Comparison of ENCODE assay signal across 1 cellular context in the genomic region with DNA sequence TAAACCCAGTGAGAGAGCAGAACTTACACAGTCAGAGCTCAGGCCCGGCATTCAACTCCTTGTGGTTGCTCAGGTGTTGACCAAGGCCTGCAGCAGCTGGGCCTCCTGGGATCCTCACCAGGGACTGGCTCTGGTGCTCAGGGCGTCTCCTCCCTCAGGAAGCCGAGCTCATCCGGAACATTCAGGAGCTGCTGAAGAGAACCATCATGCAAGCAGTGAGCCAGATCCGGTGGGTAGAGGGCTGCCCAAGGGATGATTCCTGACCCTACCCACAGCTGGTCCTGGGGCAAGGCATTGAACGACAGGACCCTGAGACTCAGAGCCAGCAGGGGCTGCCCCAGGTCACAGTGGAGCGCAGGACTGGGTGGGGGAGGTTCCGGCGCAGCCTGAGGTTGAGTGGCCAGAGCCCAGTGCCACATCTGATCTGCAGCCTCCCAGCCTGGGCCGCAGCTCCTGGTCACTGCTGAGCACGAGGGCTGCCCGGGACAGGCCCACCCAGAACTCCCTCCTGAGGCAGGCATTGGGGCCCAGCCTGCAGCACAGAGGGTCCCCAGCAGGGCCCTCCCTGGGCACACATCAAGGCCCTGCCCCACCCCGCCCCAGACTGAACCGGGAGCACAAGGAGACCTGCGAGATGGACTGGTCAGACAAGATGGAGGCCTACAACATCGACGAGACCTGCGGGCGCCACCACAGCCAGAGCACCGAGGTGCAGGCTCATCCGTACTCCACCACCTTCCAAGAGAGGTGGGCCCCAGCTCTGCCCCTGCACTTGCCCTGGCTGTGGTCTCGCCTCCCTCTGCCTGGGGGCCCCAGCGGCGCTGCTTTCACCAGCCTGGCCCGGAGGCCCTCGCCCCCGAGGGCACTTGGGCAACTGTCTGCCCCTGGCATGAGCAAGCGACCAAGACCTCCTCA.
TF ChIP-seq lines count a peak whose summit lies in the region.

No MANE protein-coding gene starts in this region.

TF ChIP-seq in SK-N-SH treated with all-trans-retinoic acid at 6 μM for 48 hours, 23 proteins besides CTCF, POLR2A, EP300 and RAD21 (continued from another document):
- TF ChIP-seq, protein P1, sequence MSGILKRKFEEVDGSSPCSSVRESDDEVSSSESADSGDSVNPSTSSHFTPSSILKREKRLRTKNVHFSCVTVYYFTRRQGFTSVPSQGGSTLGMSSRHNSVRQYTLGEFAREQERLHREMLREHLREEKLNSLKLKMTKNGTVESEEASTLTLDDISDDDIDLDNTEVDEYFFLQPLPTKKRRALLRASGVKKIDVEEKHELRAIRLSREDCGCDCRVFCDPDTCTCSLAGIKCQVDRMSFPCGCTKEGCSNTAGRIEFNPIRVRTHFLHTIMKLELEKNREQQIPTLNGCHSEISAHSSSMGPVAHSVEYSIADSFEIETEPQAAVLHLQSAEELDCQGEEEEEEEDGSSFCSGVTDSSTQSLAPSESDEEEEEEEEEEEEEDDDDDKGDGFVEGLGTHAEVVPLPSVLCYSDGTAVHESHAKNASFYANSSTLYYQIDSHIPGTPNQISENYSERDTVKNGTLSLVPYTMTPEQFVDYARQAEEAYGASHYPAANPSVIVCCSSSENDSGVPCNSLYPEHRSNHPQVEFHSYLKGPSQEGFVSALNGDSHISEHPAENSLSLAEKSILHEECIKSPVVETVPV (CRISPR knock-in tag; IDR thresholded peaks at IDR 0.05): no peak
- TF ChIP-seq TCF4 (CRISPR knock-in tag; IDR thresholded peaks at IDR 0.05; ENCODE audit: borderline replicate concordance) (no peak), ZFP30 (CRISPR knock-in tag; IDR thresholded peaks at IDR 0.05) (no peak), ESRRG (CRISPR knock-in tag; IDR thresholded peaks at IDR 0.05) (no peak), CSDC2 (CRISPR knock-in tag; IDR thresholded peaks at IDR 0.05) (no peak), ARNTL (CRISPR knock-in tag; IDR thresholded peaks at IDR 0.05; ENCODE audit: borderline replicate concordance, low read depth) (no peak)
- TF ChIP-seq, protein P2, sequence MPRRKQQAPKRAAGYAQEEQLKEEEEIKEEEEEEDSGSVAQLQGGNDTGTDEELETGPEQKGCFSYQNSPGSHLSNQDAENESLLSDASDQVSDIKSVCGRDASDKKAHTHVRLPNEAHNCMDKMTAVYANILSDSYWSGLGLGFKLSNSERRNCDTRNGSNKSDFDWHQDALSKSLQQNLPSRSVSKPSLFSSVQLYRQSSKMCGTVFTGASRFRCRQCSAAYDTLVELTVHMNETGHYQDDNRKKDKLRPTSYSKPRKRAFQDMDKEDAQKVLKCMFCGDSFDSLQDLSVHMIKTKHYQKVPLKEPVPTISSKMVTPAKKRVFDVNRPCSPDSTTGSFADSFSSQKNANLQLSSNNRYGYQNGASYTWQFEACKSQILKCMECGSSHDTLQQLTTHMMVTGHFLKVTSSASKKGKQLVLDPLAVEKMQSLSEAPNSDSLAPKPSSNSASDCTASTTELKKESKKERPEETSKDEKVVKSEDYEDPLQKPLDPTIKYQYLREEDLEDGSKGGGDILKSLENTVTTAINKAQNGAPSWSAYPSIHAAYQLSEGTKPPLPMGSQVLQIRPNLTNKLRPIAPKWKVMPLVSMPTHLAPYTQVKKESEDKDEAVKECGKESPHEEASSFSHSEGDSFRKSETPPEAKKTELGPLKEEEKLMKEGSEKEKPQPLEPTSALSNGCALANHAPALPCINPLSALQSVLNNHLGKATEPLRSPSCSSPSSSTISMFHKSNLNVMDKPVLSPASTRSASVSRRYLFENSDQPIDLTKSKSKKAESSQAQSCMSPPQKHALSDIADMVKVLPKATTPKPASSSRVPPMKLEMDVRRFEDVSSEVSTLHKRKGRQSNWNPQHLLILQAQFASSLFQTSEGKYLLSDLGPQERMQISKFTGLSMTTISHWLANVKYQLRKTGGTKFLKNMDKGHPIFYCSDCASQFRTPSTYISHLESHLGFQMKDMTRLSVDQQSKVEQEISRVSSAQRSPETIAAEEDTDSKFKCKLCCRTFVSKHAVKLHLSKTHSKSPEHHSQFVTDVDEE (CRISPR knock-in tag; IDR thresholded peaks at IDR 0.05): no peak
